1 cellular context compared by ENCODE assay signal in the genomic region with DNA sequence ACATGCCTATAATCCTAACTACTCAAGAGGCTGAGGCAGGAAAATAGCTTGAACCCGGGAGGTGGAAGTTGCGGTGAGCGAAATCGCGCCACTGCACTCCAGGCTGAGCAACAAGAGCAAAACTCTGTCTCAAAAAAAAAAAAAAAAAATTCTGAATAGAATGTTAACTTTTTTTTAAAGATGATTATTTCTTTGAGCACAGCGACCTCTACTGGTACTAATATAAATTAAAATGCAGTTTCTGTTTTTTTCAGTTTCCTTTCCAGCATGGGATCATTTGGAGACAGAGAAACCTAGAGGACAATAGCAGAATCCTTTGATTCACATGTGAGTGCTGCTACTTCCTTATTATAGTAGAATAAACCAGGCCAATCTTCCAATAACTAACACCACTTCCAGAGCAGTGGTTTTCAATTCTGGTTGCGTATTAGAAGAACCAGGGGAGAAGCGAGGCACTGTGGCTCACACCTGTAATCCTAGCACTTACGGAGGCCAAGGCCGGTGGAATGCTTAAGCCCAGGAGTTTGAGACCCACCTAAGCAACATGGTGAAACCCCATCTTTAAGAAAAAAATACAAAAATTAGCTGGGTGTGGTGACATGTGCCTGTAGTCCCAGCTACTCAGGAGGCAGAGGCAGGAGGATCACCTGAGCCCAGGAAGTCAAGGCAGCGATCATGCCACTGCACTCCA.
TF ChIP-seq lines count a peak whose summit lies in the region.

No MANE protein-coding gene starts in this region.

TF ChIP-seq in SK-N-SH, 30 proteins besides CTCF, POLR2A, EP300 and RAD21:
- TF ChIP-seq, protein P1, sequence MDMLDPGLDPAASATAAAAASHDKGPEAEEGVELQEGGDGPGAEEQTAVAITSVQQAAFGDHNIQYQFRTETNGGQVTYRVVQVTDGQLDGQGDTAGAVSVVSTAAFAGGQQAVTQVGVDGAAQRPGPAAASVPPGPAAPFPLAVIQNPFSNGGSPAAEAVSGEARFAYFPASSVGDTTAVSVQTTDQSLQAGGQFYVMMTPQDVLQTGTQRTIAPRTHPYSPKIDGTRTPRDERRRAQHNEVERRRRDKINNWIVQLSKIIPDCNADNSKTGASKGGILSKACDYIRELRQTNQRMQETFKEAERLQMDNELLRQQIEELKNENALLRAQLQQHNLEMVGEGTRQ (IDR thresholded peaks at IDR 0.05; ENCODE audit: borderline replicate concordance, low read depth, low read length): no peak
- TF ChIP-seq EZH2phosphoT487 (IDR thresholded peaks at IDR 0.05; ENCODE audit: borderline replicate concordance, low read depth) (no peak), FOSL2 (IDR thresholded peaks at IDR 0.05; ENCODE audit: borderline replicate concordance, low read depth) (no peak), MEF2A (IDR thresholded peaks at IDR 0.05; ENCODE audit: borderline replicate concordance, low read depth) (no peak), TCF12 (IDR thresholded peaks at IDR 0.05) (no peak), NFIC (IDR thresholded peaks at IDR 0.05; ENCODE audit: borderline replicate concordance) (no peak), JUND (IDR thresholded peaks at IDR 0.05) (no peak), CHD2 (IDR thresholded peaks at IDR 0.05; ENCODE audit: low read length, partially characterized antibody) (no peak)
- TF ChIP-seq, protein P2, sequence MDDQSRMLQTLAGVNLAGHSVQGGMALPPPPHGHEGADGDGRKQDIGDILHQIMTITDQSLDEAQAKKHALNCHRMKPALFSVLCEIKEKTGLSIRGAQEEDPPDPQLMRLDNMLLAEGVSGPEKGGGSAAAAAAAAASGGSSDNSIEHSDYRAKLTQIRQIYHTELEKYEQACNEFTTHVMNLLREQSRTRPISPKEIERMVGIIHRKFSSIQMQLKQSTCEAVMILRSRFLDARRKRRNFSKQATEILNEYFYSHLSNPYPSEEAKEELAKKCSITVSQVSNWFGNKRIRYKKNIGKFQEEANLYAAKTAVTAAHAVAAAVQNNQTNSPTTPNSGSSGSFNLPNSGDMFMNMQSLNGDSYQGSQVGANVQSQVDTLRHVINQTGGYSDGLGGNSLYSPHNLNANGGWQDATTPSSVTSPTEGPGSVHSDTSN (IDR thresholded peaks at IDR 0.05): no peak
- TF ChIP-seq, protein P3, sequence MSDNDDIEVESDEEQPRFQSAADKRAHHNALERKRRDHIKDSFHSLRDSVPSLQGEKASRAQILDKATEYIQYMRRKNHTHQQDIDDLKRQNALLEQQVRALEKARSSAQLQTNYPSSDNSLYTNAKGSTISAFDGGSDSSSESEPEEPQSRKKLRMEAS (IDR thresholded peaks at IDR 0.05; ENCODE audit: low read depth): no peak
